25 cellular contexts compared by ENCODE assay signal in genomic region chr20:7585126-7585679, GRCh38.
DNase-seq lines count a peak whose midpoint lies in the region; ATAC-seq, FAIRE-seq and TF ChIP-seq lines count a peak whose summit lies in the region.
"Had no signal": no experiment of that assay in that cellular context is flagged by ENCODE, and none has a peak within 500 bp of the region (broad histone marks: within the 10 kb centered on the region; RNA-seq: fewer than 3 reads in every experiment).

No MANE protein-coding gene starts in this region.

- no peak for FAIRE-seq in GM19239 (lab: Jason Lieb, UNC)
- FAIRE-seq: A204.1, astrocyte, D721Med, GM12878 had no signal

- no peaks in the 10 kb centered on the region for H3K4me1 ChIP-seq in upper lobe of right lung
- H3K4me1 ChIP-seq in HAP-1: no peaks in the 10 kb centered on the region
- H3K4me1 ChIP-seq: stomach had no signal

- DNase-seq in NCI-H2081 (lab: John Stamatoyannopoulos, UW) (peak; percentile 11 to 60), NCI-H2081 treated with DMSO at 0.1 percent for 48 hours (lab: John Stamatoyannopoulos, UW) (no peak), NCI-H774 (lab: John Stamatoyannopoulos, UW) (peak; percentile 2), fibroblast of pulmonary artery (ENCODE audit: low read depth) (peak; percentile 7), upper lobe of right lung (no peak), GM19239 (ENCODE audit: insufficient read length, low spot score) (no peak), germinal center (ENCODE audit: low spot score) (no peak), HAP-1 (ENCODE audit: low spot score in 2 of 2) (no peak)
- DNase-seq: activated naive CD4-positive, alpha-beta T cell treated with anti-CD3 and anti-CD28 coated beads, Interleukin-2, amount 10 ng/mL, durations not matched to agents 7 days and 5 days; activated T-cell treated with anti-CD3 and anti-CD28 coated beads, Interleukin-2, amount 50 U/mL, for 48 hours; effector CD8-positive, alpha-beta T cell; mesenchymal stem cell; naive thymus-derived CD8-positive, alpha-beta T cell; NCI-H2171; NK-92 treated with Interleukin-12 subunit alpha and Interleukin-12 subunit beta, amount 100 ng/mL, for 24 hours; SK-N-SH; stimulated activated CD4-positive, alpha-beta T cell treated with anti-CD3 and anti-CD28 coated beads, Interleukin-4, amount 100 ng/mL, for 24 hours; stomach; T-helper 9 cell had no signal

- TF ChIP-seq CTCF in fibroblast of pulmonary artery (IDR thresholded peaks at IDR 0.05; ENCODE audit: low read length, missing control alignments) (no peak), upper lobe of right lung (IDR thresholded peaks at IDR 0.05) (no peak)

- no peak overlapping the region for H3K27ac ChIP-seq in upper lobe of right lung
- H3K27ac ChIP-seq: HL-60, stomach had no signal

- H3K9me3 ChIP-seq in upper lobe of right lung (no peaks in the 10 kb centered on the region), HAP-1 (no peaks in the 10 kb centered on the region)
- H3K9me3 ChIP-seq: SK-N-SH, stomach had no signal

- H3K27me3 ChIP-seq in upper lobe of right lung (no peaks in the 10 kb centered on the region), HAP-1 (ENCODE audit: low read depth) (no peaks in the 10 kb centered on the region)
- H3K27me3 ChIP-seq: stomach had no signal

- no peaks in the 10 kb centered on the region for H3K36me3 ChIP-seq in upper lobe of right lung
- H3K36me3 ChIP-seq in HAP-1 (replicated peaks): no peaks in the 10 kb centered on the region
- H3K36me3 ChIP-seq: stomach had no signal

- ATAC-seq in upper lobe of right lung: peak; percentile 24
- ATAC-seq: GM12878; naive thymus-derived CD8-positive, alpha-beta T cell had no signal

- in situ Hi-C loops in HAP-1 (cut with MboI; ENCODE audit: low sequenced_read_pairs): no loop called here

- H3K4me3 ChIP-seq in fibroblast of pulmonary artery (replicated peaks; ENCODE audit: low read depth, low read length): no peak overlapping the region
- no peak overlapping the region for H3K4me3 ChIP-seq in upper lobe of right lung
- no peak overlapping the region for H3K4me3 ChIP-seq in HAP-1
- H3K4me3 ChIP-seq: GM12878, smooth muscle cell, stomach had no signal

- intact Hi-C loops in upper lobe of right lung (cut with DNase I): no loop called here

Comparison
In these comparisons a context has a peak if more than half of its experiments do, and no peak if none do; other contexts are left out.
1. DNase-seq: peak in NCI-H2081 (2 of 2), NCI-H774 (single experiment) and fibroblast of pulmonary artery (single experiment); none in NCI-H2081 treated with DMSO at 0.1 percent for 48 hours (single experiment), upper lobe of right lung (single experiment), GM19239 (single experiment), germinal center (single experiment) and HAP-1 (0 of 2).